In genomic region chr2:161992526-161992925, GRCh38 we compare ENCODE assay signal across 8 cellular contexts.
A peak's percentile ranks its signal among the peaks of the same experiment; 100 is the strongest.
DNase-seq lines count a peak whose midpoint lies in the region; ATAC-seq and TF ChIP-seq lines count a peak whose summit lies in the region.

No MANE protein-coding gene starts in this region.

- H3K4me1 ChIP-seq in testis, result no peaks in the 10 kb centered on the region

- no peaks in the 10 kb centered on the region for H3K9me3 ChIP-seq in testis

- peaks cover 60% of the 10 kb centered on the region for H3K4me1 Mint-ChIP-seq in activated CD4-positive, alpha-beta T cell treated with anti-CD3 and anti-CD28 coated beads for 36 hours

- H3K27ac ChIP-seq in testis, result no peak overlapping the region

- ATAC-seq in GM18502 (IDR thresholded peaks at IDR 0.05; ENCODE audit: poor library complexity, unreplicated experiment), result peak; percentile 46
- ATAC-seq in HG02973 (IDR thresholded peaks at IDR 0.05; ENCODE audit: unreplicated experiment), result peak; percentile 55
- peak; percentile 87 for ATAC-seq in activated CD4-positive, alpha-beta T cell treated with anti-CD3 and anti-CD28 coated beads for 36 hours

- peak overlapping the region; percentile 92 for H3K27ac Mint-ChIP-seq in activated CD4-positive, alpha-beta T cell treated with anti-CD3 and anti-CD28 coated beads for 36 hours

- H3K4me3 ChIP-seq in testis, result no peak overlapping the region

- H3K27me3 ChIP-seq in testis, result no peaks in the 10 kb centered on the region

- TF ChIP-seq CTCF in testis (IDR thresholded peaks at IDR 0.05), result no peak

- peak overlapping the region; percentile 69 for H3K4me3 Mint-ChIP-seq in activated CD4-positive, alpha-beta T cell treated with anti-CD3 and anti-CD28 coated beads for 36 hours

- POLR2A ChIA-PET in activated CD4-positive, alpha-beta T cell treated with anti-CD3 and anti-CD28 coated beads for 36 hours (lab: Charles Lee), result no interaction called here

- no peaks in the 10 kb centered on the region for H3K36me3 ChIP-seq in testis (ENCODE audit: low read depth, missing control alignments)

- CTCF ChIA-PET in activated CD4-positive, alpha-beta T cell treated with anti-CD3 and anti-CD28 coated beads for 36 hours (lab: Charles Lee), result interaction anchor here (0.7 to 3.1 kb wide), 11 partner anchors 12 to 75 kb away, joined by 3 to 8 read pairs (median 4); no protein-coding TSS in a partner anchor

- no peaks in the 10 kb centered on the region for H3K27me3 Mint-ChIP-seq in activated CD4-positive, alpha-beta T cell treated with anti-CD3 and anti-CD28 coated beads for 36 hours

- 69 to 74% methylated on average over 3 of the region's 3 CpGs for WGBS in testis, 2 donors

- DNase-seq in activated CD4-positive, alpha-beta T cell treated with anti-CD3 and anti-CD28 coated beads for 36 hours, result peak; percentile 72
- DNase-seq in iris pigment epithelial cell (ENCODE audit: low read depth), result peak; percentile 37
- DNase-seq in testis, result no peak
- DNase-seq in midbrain (lab: John Stamatoyannopoulos, UW), result no peak
- no peak for DNase-seq in NCI-H2171 treated with DMSO at 0.1 percent for 48 hours (lab: John Stamatoyannopoulos, UW)
- no peak for DNase-seq in dermis blood vessel endothelial cell

- TF ChIP-seq POLR2A in testis (IDR thresholded peaks at IDR 0.05), result no peak

- peaks cover 11% of the 10 kb centered on the region for H3K36me3 Mint-ChIP-seq in activated CD4-positive, alpha-beta T cell treated with anti-CD3 and anti-CD28 coated beads for 36 hours (ENCODE audit: low read depth)

- no peaks in the 10 kb centered on the region for H3K9me3 Mint-ChIP-seq in activated CD4-positive, alpha-beta T cell treated with anti-CD3 and anti-CD28 coated beads for 36 hours (ENCODE audit: low read depth)

- intact Hi-C loops in activated CD4-positive, alpha-beta T cell treated with anti-CD3 and anti-CD28 coated beads for 36 hours (cut with DNase I, micrococcal nuclease), result loop anchor here (1.0 to 5.0 kb wide), 4 partner anchors 28 to 130 kb away; partner anchors contain the start of gene DPP4 (in 1 of the 2)
- intact Hi-C loops in testis (cut with DNase I; ENCODE audit: low total_unique reads), result no loop called here

Comparison
In these comparisons a context has a peak if more than half of its experiments do, and no peak if none do; other contexts are left out.
1. DNase-seq: peak in activated CD4-positive, alpha-beta T cell treated with anti-CD3 and anti-CD28 coated beads for 36 hours (single experiment) and iris pigment epithelial cell (single experiment); none in testis (single experiment), midbrain (single experiment), NCI-H2171 treated with DMSO at 0.1 percent for 48 hours (single experiment) and dermis blood vessel endothelial cell (single experiment).
2. Peak in every context shown above with its lines, with median percentiles within 50 percentile points of each other: ATAC-seq.